ENCODE assay signal across 8 cellular contexts in genomic region chr19:41297628-41298326, GRCh38. TPM values are rescaled to one million over a fixed set of nuclear protein-coding genes. Genes with fewer than 3 reads are reported as not detected.
A peak's percentile ranks its signal among the peaks of the same experiment; 100 is the strongest.
DNase-seq lines count a peak whose midpoint lies in the region; ATAC-seq and TF ChIP-seq lines count a peak whose summit lies in the region.

No MANE protein-coding gene starts in this region.

- POLR2A ChIA-PET in WTC11 (lab: Charles Lee) (interaction anchor here (0.5 kb wide), 1 partner anchor 94 kb away, joined by 6 read pairs; no protein-coding TSS in a partner anchor), HEK293T (lab: Yijun Ruan, JAX) (interaction anchor here (0.8 kb wide), 1 partner anchor 33 kb away, joined by 3 read pairs; the partner anchor contains the start of gene HNRNPUL1)

- no peak overlapping the region for H3K4me3 Mint-ChIP-seq in WTC11

- no peaks in the 10 kb centered on the region for H3K4me1 Mint-ChIP-seq in WTC11

- DNase-seq in WTC11 (ENCODE audit: low spot score) (no peak), lower lobe of right lung (no peak), uterus (no peak), HEK293T (ENCODE audit: extremely low spot score) (no peak), H7 (no peak)
- DNase-seq in stimulated activated CD4-positive, alpha-beta T cell treated with anti-CD3 and anti-CD28 coated beads, Interleukin-4, amount 100 ng/mL, for 1 hour = no peak

- intact Hi-C loops in lower lobe of right lung (cut with DNase I) (no loop called here), uterus (cut with DNase I; ENCODE audit: low total_unique reads) (no loop called here)

- H3K9me3 ChIP-seq in lower lobe of right lung (no peaks in the 10 kb centered on the region), uterus (no peaks in the 10 kb centered on the region)

- no peaks in the 10 kb centered on the region for H3K27me3 Mint-ChIP-seq in WTC11 (ENCODE audit: low read depth)

- TF ChIP-seq CTCF in WTC11 (IDR thresholded peaks at IDR 0.05) (no peak), lower lobe of right lung (IDR thresholded peaks at IDR 0.05) (no peak), uterus (IDR thresholded peaks at IDR 0.05) (no peak)

- H3K9me3 Mint-ChIP-seq in WTC11 = no peaks in the 10 kb centered on the region

- H3K4me1 ChIP-seq in lower lobe of right lung (peaks cover 60% of the 10 kb centered on the region), uterus (peaks cover 0 to 22% of the 10 kb centered on the region in 2 donors)

- no peaks in the 10 kb centered on the region for H3K27me3 ChIP-seq in lower lobe of right lung (ENCODE audit: low read depth)
- no peaks in the 10 kb centered on the region for H3K27me3 ChIP-seq in uterus
- H3K27me3 ChIP-seq in H7 (ENCODE audit: control insufficient read depth, insufficient read depth, low read length) = no peaks in the 10 kb centered on the region

- H3K36me3 ChIP-seq in lower lobe of right lung (peaks cover 97% of the 10 kb centered on the region), uterus (no peaks in the 10 kb centered on the region), H7 (replicated peaks; ENCODE audit: control insufficient read depth, insufficient read depth, low read length) (peaks cover 88% of the 10 kb centered on the region)

- no peak for TF ChIP-seq POLR2A in uterus (IDR thresholded peaks at IDR 0.05)

- peak; percentile 85 for ATAC-seq in GM18867 (IDR thresholded peaks at IDR 0.05; ENCODE audit: unreplicated experiment)
- ATAC-seq in HG02763 (IDR thresholded peaks at IDR 0.05; ENCODE audit: unreplicated experiment) = peak; percentile 71
- ATAC-seq in WTC11 = no peak; the same call in 1 of the 2 replicates
- peak; percentile 4 to 9 for ATAC-seq in lower lobe of right lung

- H3K27ac ChIP-seq in lower lobe of right lung = peak overlapping the region; percentile 86
- peak overlapping the region; percentile 33 to 69 for H3K27ac ChIP-seq in uterus

- H3K4me3 ChIP-seq in lower lobe of right lung (no peak overlapping the region), uterus (no peak overlapping the region), H7 (ENCODE audit: insufficient read depth, low read depth, low read length) (no peak overlapping the region)

- H3K27ac Mint-ChIP-seq in WTC11 = peak overlapping the region; percentile 78

- CTCF ChIA-PET in WTC11 (lab: Charles Lee) = interaction anchor here (0.6 to 1.9 kb wide), 2 partner anchors 11 to 83 kb away, joined by 3 to 7 read pairs; no protein-coding TSS in a partner anchor
- CTCF ChIA-PET in HEK293T (lab: Yijun Ruan, JAX) = interaction anchor here (1.5 kb wide), 1 partner anchor 11 kb away, joined by 5 read pairs; no protein-coding TSS in a partner anchor

- H3K36me3 Mint-ChIP-seq in WTC11 = peaks cover 94% of the 10 kb centered on the region

TF ChIP-seq in WTC11, 78 proteins besides CTCF, POLR2A, EP300 and RAD21 (continues in another document):
- no peak for TF ChIP-seq NR3C1 (CRISPR knock-in tag; conservative IDR thresholded peaks at IDR 0.05; ENCODE audit: low read depth)
- no peak for TF ChIP-seq STAT6 (CRISPR knock-in tag; conservative IDR thresholded peaks at IDR 0.05; ENCODE audit: low read depth)
- no peak for TF ChIP-seq ZNF281 (CRISPR knock-in tag; IDR thresholded peaks at IDR 0.05)

TF ChIP-seq in HEK293T, 16 proteins besides CTCF, POLR2A, EP300 and RAD21:
- TF ChIP-seq SP1 (IDR thresholded peaks at IDR 0.05) = no peak
- TF ChIP-seq ZNF384 (IDR thresholded peaks at IDR 0.05) = no peak
- no peak for TF ChIP-seq NFRKB (IDR thresholded peaks at IDR 0.05)
- no peak for TF ChIP-seq HDGF (IDR thresholded peaks at IDR 0.05; ENCODE audit: borderline replicate concordance)
- no peak for TF ChIP-seq FOXK2 (IDR thresholded peaks at IDR 0.05)
- no peak for TF ChIP-seq ELF4 (IDR thresholded peaks at IDR 0.05)
- TF ChIP-seq ARNT (IDR thresholded peaks at IDR 0.05) = no peak
- no peak for TF ChIP-seq BHLHE40 (IDR thresholded peaks at IDR 0.05; ENCODE audit: borderline replicate concordance)
- TF ChIP-seq FOXM1 (IDR thresholded peaks at IDR 0.05; ENCODE audit: borderline replicate concordance) = no peak
- no peak for TF ChIP-seq CTBP1 (IDR thresholded peaks at IDR 0.05; ENCODE audit: borderline replicate concordance)
- TF ChIP-seq TARDBP (IDR thresholded peaks at IDR 0.05) = no peak
- no peak for TF ChIP-seq SUZ12 (IDR thresholded peaks at IDR 0.05)
- no peak for TF ChIP-seq L3MBTL2 (conservative IDR thresholded peaks at IDR 0.05)
- no peak for TF ChIP-seq LEF1 (IDR thresholded peaks at IDR 0.05; ENCODE audit: borderline replicate concordance)
- no peak for TF ChIP-seq FOXA1 (IDR thresholded peaks at IDR 0.05)
- TF ChIP-seq PKNOX1 (IDR thresholded peaks at IDR 0.05) = no peak

RNA-seq across cellular contexts. Expression of gene CCDC97, which starts 12.2 kb away (rescaled TPM):
- total RNA-seq in WTC11 (2021) (29.7 to 31.4 TPM (median 30.8 TPM) in 3 replicates), lower lobe of right lung (30.3 TPM), uterus (10 to 100 TPM in 2 of 4 donors, 1 to 10 TPM in 2; 4.4 to 38.0 (median 10.8) TPM)
- total RNA-seq in H7 (2014; rRNA removed; shearing (Covaris generic)) = 19.6 and 20.8 TPM in 2 replicates

RNA-seq across cellular contexts. Expression of gene HNRNPUL1, which starts 33.6 kb away (rescaled TPM):
- 246 to 282 TPM (median 257 TPM) in 3 replicates for total RNA-seq in WTC11 (2021)
- 191 TPM for total RNA-seq in lower lobe of right lung
- 100 to 1,000 TPM in 2 of 4 donors, 10 to 100 TPM in 2; 49.7 to 219 (median 87.4) TPM for total RNA-seq in uterus
- 178 and 194 TPM in 2 replicates for total RNA-seq in H7 (2014; rRNA removed; shearing (Covaris generic))

RNA-seq across cellular contexts. Expression of gene TGFB1, which starts 55.9 kb away (rescaled TPM):
- total RNA-seq in WTC11 (2021) = 10.4 to 11.8 TPM (median 11.0 TPM) in 3 replicates
- 114 TPM for total RNA-seq in lower lobe of right lung
- 10 to 100 TPM in 2 of 4 donors, 1 to 10 TPM in 2; 6.7 to 61.7 (median 15.7) TPM for total RNA-seq in uterus
- total RNA-seq in H7 (2014; rRNA removed; shearing (Covaris generic)) = 8.6 and 11.6 TPM in 2 replicates
